ENCODE assay signal across 16 cellular contexts in genomic region chr12:119204716-119205285, GRCh38. TPM values are rescaled to one million over a fixed set of nuclear protein-coding genes. Genes with fewer than 3 reads are reported as not detected.
"Had no signal": no experiment of that assay in that cellular context is flagged by ENCODE, and none has a peak within 500 bp of the region (broad histone marks: within the 10 kb centered on the region; RNA-seq: fewer than 3 reads in every experiment).

No MANE protein-coding gene starts in this region.

- H3K4me1 Mint-ChIP-seq: activated CD4-positive, alpha-beta T cell treated with anti-CD3 and anti-CD28 coated beads, Interleukin-2, amount 10 ng/mL, durations not matched to agents 24 days and 14 days; stimulated activated naive B cell treated with anti-CD40 and anti-IgM and Interleukin-4, amounts not matched to agents 10 μg/mL and 1 μg/mL and 100 μg/mL, for 72 hours had no signal

- H3K27me3 ChIP-seq: colonic mucosa, hepatocyte, upper lobe of left lung had no signal

- H3K27ac ChIP-seq: colonic mucosa, hepatocyte had no signal

- H3K27ac Mint-ChIP-seq: activated CD4-positive, alpha-beta T cell treated with anti-CD3 and anti-CD28 coated beads, Interleukin-2, amount 10 ng/mL, durations not matched to agents 24 days and 14 days; activated naive CD8-positive, alpha-beta T cell; stimulated activated naive B cell treated with anti-CD40 and anti-IgM and Interleukin-4, amounts not matched to agents 10 μg/mL and 1 μg/mL and 100 μg/mL, for 72 hours had no signal

- H3K36me3 ChIP-seq: colonic mucosa, upper lobe of left lung had no signal

- H3K9me3 Mint-ChIP-seq: activated CD4-positive, alpha-beta T cell treated with anti-CD3 and anti-CD28 coated beads, Interleukin-2, amount 10 ng/mL, durations not matched to agents 24 days and 14 days; neural crest cell; stimulated activated naive B cell treated with anti-CD40 and anti-IgM and Interleukin-4, amounts not matched to agents 10 μg/mL and 1 μg/mL and 100 μg/mL, for 72 hours had no signal

- H3K9me3 ChIP-seq: colonic mucosa, upper lobe of left lung had no signal

- H3K36me3 Mint-ChIP-seq: activated naive CD8-positive, alpha-beta T cell; stimulated activated naive B cell treated with anti-CD40 and anti-IgM and Interleukin-4, amounts not matched to agents 10 μg/mL and 1 μg/mL and 100 μg/mL, for 72 hours had no signal

- DNase-seq: activated CD4-positive, alpha-beta T cell treated with anti-CD3 and anti-CD28 coated beads, Interleukin-2, amount 10 ng/mL, durations not matched to agents 24 days and 14 days; activated CD4-positive, CD25-positive, alpha-beta regulatory T cell; activated CD8-positive, alpha-beta memory T cell treated with anti-CD3 and anti-CD28 coated beads, Interleukin-2, amount 50 U/mL, for 48 hours; activated gamma-delta T cell treated with Interleukin-2 at 50 U/mL for 16 hours; amniotic stem cell; central memory CD4-positive, alpha-beta T cell; colonic mucosa; foreskin melanocyte; mesendoderm; stimulated activated CD4-positive, alpha-beta T cell treated with anti-CD3 and anti-CD28 coated beads, Interleukin-4, amount 100 ng/mL, for 1 hour; stimulated activated naive B cell treated with anti-CD40 and anti-IgM and Interleukin-4, amounts not matched to agents 10 μg/mL and 1 μg/mL and 100 μg/mL, for 72 hours; upper lobe of left lung had no signal

- H3K4me3 Mint-ChIP-seq: activated CD4-positive, alpha-beta T cell treated with anti-CD3 and anti-CD28 coated beads, Interleukin-2, amount 10 ng/mL, durations not matched to agents 24 days and 14 days; activated naive CD8-positive, alpha-beta T cell; neural crest cell; stimulated activated naive B cell treated with anti-CD40 and anti-IgM and Interleukin-4, amounts not matched to agents 10 μg/mL and 1 μg/mL and 100 μg/mL, for 72 hours had no signal

- H3K4me3 ChIP-seq: colonic mucosa, hepatocyte, upper lobe of left lung had no signal

- H3K27me3 Mint-ChIP-seq: activated CD4-positive, alpha-beta T cell treated with anti-CD3 and anti-CD28 coated beads, Interleukin-2, amount 10 ng/mL, durations not matched to agents 24 days and 14 days had no signal

- H3K4me1 ChIP-seq: colonic mucosa had no signal

- ATAC-seq: left lobe of liver; stimulated activated naive B cell treated with anti-CD40 and anti-IgM and Interleukin-4, amounts not matched to agents 10 μg/mL and 1 μg/mL and 100 μg/mL, for 72 hours had no signal

RNA-seq across cellular contexts. Expression of gene HSPB8, which starts 26.1 kb away (rescaled TPM):
- total RNA-seq: activated CD4-positive, alpha-beta T cell treated with anti-CD3 and anti-CD28 coated beads, Interleukin-2, amount 10 ng/mL, durations not matched to agents 24 days and 14 days had no signal
